In genomic region chr7:128104109-128104742, GRCh38 we compare ENCODE assay signal across 1 cellular context.
TF ChIP-seq lines count a peak whose summit lies in the region.

No MANE protein-coding gene starts in this region.

TF ChIP-seq in HepG2, 621 proteins besides CTCF, POLR2A, EP300 and RAD21 (continued from another document):
- TF ChIP-seq ZFP91 (CRISPR knock-in tag; IDR thresholded peaks at IDR 0.05; ENCODE audit: borderline replicate concordance): no peak; the same call in 1 of the 2 replicates
- TF ChIP-seq ZNF205 (CRISPR knock-in tag; IDR thresholded peaks at IDR 0.05): no peak
- no peak; the same call in 1 of the 2 replicates for TF ChIP-seq ZMYM3 (CRISPR knock-in tag; IDR thresholded peaks at IDR 0.05)
- TF ChIP-seq SAFB2 (CRISPR knock-in tag; IDR thresholded peaks at IDR 0.05; ENCODE audit: borderline replicate concordance, low read depth): no peak
- no peak for TF ChIP-seq ATF5 (CRISPR knock-in tag; IDR thresholded peaks at IDR 0.05; ENCODE audit: low read depth)
- no peak for TF ChIP-seq PPARG (CRISPR knock-in tag; conservative IDR thresholded peaks at IDR 0.05)
